Comparison of ENCODE assay signal across 11 cellular contexts in the genomic region with DNA sequence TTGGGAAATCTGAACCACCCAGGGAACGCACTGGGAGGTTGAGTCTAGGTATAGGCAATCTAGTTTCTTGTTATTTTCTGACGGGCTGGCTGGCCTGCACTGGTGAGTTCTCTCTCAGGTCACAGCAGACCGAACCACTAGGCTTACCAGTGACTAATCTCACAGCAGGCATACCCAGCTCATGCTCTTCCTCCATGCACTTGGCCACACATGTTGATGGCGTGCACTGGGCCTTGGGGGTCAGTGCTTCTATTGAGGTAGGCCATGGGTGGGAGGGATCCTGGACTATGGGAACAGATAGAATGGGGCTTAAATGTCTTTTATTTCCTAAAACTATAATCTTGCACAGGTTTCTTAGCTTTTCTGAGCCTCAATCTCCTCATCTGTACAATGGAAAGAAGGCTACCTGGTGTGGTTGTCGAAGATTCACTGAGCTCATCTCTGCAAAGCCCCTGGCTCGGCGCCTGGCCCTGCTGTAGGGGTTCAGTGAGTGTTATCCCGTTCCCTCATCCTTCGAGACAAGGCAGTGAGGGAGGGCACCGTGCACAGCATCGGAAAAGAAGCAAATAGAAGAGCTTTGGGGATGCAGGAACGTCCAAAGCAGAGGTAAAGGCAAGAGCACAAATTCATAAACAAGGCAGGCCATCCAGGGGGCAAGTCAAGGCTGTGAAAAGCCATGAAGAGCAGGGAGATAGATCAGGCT. TPM values are rescaled to one million over a fixed set of nuclear protein-coding genes. Genes with fewer than 3 reads are reported as not detected.
DNase-seq lines count a peak whose midpoint lies in the region; ATAC-seq and TF ChIP-seq lines count a peak whose summit lies in the region.
"Had no signal": no experiment of that assay in that cellular context is flagged by ENCODE, and none has a peak within 500 bp of the region (broad histone marks: within the 10 kb centered on the region; RNA-seq: fewer than 3 reads in every experiment).

No MANE protein-coding gene starts in this region.

- 0 out of 3 replicates have a peak, but pooled peaks have one; percentile 32 for ATAC-seq in DND-41 (ENCODE audit: insufficient read depth, low read depth)
- no peak for ATAC-seq in central memory CD8-positive, alpha-beta T cell (replicated peaks; ENCODE audit: extremely low read depth, poor library complexity, severe bottlenecking)
- no peak for ATAC-seq in HG02885 (IDR thresholded peaks at IDR 0.05; ENCODE audit: poor library complexity, unreplicated experiment)

- no peaks in the 10 kb centered on the region for H3K9me2 ChIP-seq in neural cell (ENCODE audit: insufficient read depth, low read length)

- H3K4me2 ChIP-seq in DND-41 (ENCODE audit: insufficient read depth, low read length), result no peak overlapping the region
- no peak overlapping the region for H3K4me2 ChIP-seq in neural cell (ENCODE audit: low read length)

- no peak overlapping the region for H3K27ac ChIP-seq in DND-41 (ENCODE audit: low read length)
- H3K27ac ChIP-seq in neural cell (ENCODE audit: low read length), result peak overlapping the region; percentile 19
- H3K27ac ChIP-seq: testis had no signal

- H3K36me3 ChIP-seq in DND-41 (ENCODE audit: insufficient read depth, low read length) (0 out of 2 replicates have a peak, but pooled peaks cover 3% of the 10 kb centered on the region), MG63 (no peaks in the 10 kb centered on the region), neural cell (ENCODE audit: insufficient read depth, low read length) (no peaks in the 10 kb centered on the region)

- TF ChIP-seq CTCF in DND-41 (IDR thresholded peaks at IDR 0.05; ENCODE audit: borderline replicate concordance, extremely low read depth, low read length, poor library complexity, severe bottlenecking), result no peak
- TF ChIP-seq CTCF in neural cell (IDR thresholded peaks at IDR 0.05; ENCODE audit: poor library complexity, severe bottlenecking), result no peak

- H3K36me3 Mint-ChIP-seq in central memory CD8-positive, alpha-beta T cell (ENCODE audit: insufficient read depth), result peaks cover 36% of the 10 kb centered on the region

- H3K79me2 ChIP-seq in DND-41 (ENCODE audit: insufficient read depth, low read length) (no peaks in the 10 kb centered on the region), neural cell (replicated peaks; ENCODE audit: insufficient read depth, low read length) (no peaks in the 10 kb centered on the region)

- no peaks in the 10 kb centered on the region for H3F3A ChIP-seq in neural cell (ENCODE audit: insufficient read depth, low read length, poor library complexity, severe bottlenecking)

- H3K4me3 Mint-ChIP-seq in central memory CD8-positive, alpha-beta T cell, result no peak overlapping the region

- H3K9me3 Mint-ChIP-seq in central memory CD8-positive, alpha-beta T cell, result no peaks in the 10 kb centered on the region

- H3K27ac Mint-ChIP-seq in central memory CD8-positive, alpha-beta T cell (ENCODE audit: low read depth), result peak overlapping the region; percentile 85

- H2AFZ ChIP-seq in DND-41 (ENCODE audit: low read depth, low read length), result no peak overlapping the region
- H2AFZ ChIP-seq in neural cell (ENCODE audit: low read depth, low read length), result no peak overlapping the region

- peaks cover 16% of the 10 kb centered on the region for H3K4me1 Mint-ChIP-seq in central memory CD8-positive, alpha-beta T cell

- no peak overlapping the region for H3K4me3 ChIP-seq in DND-41 (ENCODE audit: low read depth in 1 of 2, low read length in 2 of 2)
- H3K4me3 ChIP-seq in MG63, result no peak overlapping the region
- H3K4me3 ChIP-seq in neural cell (ENCODE audit: low read length), result no peak overlapping the region
- H3K4me3 ChIP-seq: testis had no signal

- no peaks in the 10 kb centered on the region for H3K27me3 Mint-ChIP-seq in central memory CD8-positive, alpha-beta T cell

- H3K9ac ChIP-seq in DND-41 (ENCODE audit: low read depth, low read length) (no peak overlapping the region), neural cell (ENCODE audit: low read length) (no peak overlapping the region)

- no peak for TF ChIP-seq RAD21 in neural cell (conservative IDR thresholded peaks at IDR 0.05)

- no peaks in the 10 kb centered on the region for H4K20me1 ChIP-seq in DND-41 (ENCODE audit: insufficient read depth, low read length)
- H4K20me1 ChIP-seq in neural cell (ENCODE audit: insufficient read depth), result no peaks in the 10 kb centered on the region

- no peak for TF ChIP-seq EP300 in neural cell (conservative IDR thresholded peaks at IDR 0.05; ENCODE audit: poor library complexity, severe bottlenecking)

- H3K27me3 ChIP-seq in DND-41 (ENCODE audit: insufficient read depth, low read length, poor library complexity), result no peaks in the 10 kb centered on the region
- H3K27me3 ChIP-seq in MG63, result no peaks in the 10 kb centered on the region
- H3K27me3 ChIP-seq in neural cell (ENCODE audit: insufficient read depth, low read depth, low read length), result no peaks in the 10 kb centered on the region
- H3K27me3 ChIP-seq: testis had no signal

- H3K4me1 ChIP-seq in DND-41 (ENCODE audit: insufficient read depth, low read length), result no peaks in the 10 kb centered on the region

- H3K9me3 ChIP-seq in DND-41 (ENCODE audit: insufficient read depth, low read length, severe bottlenecking), result no peaks in the 10 kb centered on the region
- no peaks in the 10 kb centered on the region for H3K9me3 ChIP-seq in MG63
- no peaks in the 10 kb centered on the region for H3K9me3 ChIP-seq in neural cell (ENCODE audit: low read length)
- H3K9me3 ChIP-seq: testis had no signal

- DNase-seq in DND-41 (no peak), MG63 (peak; percentile 36), epidermal melanocyte (ENCODE audit: insufficient read length, low spot score) (no peak), NCI-H2227 treated with DMSO at 0.1 percent for 48 hours (lab: John Stamatoyannopoulos, UW) (no peak), SK-N-DZ (ENCODE audit: low spot score) (no peak)
- no peak for DNase-seq in central memory CD8-positive, alpha-beta T cell (ENCODE audit: low spot score in 2 of 2)
- DNase-seq: Calu3, NCI-H524, testis had no signal

TF ChIP-seq in neural cell, 6 proteins besides CTCF, POLR2A, EP300 and RAD21:
- no peak for TF ChIP-seq MXI1 (conservative IDR thresholded peaks at IDR 0.05; ENCODE audit: poor library complexity, severe bottlenecking)
- no peak for TF ChIP-seq POLR2AphosphoS5 (IDR thresholded peaks at IDR 0.05)
- TF ChIP-seq, protein P1, sequence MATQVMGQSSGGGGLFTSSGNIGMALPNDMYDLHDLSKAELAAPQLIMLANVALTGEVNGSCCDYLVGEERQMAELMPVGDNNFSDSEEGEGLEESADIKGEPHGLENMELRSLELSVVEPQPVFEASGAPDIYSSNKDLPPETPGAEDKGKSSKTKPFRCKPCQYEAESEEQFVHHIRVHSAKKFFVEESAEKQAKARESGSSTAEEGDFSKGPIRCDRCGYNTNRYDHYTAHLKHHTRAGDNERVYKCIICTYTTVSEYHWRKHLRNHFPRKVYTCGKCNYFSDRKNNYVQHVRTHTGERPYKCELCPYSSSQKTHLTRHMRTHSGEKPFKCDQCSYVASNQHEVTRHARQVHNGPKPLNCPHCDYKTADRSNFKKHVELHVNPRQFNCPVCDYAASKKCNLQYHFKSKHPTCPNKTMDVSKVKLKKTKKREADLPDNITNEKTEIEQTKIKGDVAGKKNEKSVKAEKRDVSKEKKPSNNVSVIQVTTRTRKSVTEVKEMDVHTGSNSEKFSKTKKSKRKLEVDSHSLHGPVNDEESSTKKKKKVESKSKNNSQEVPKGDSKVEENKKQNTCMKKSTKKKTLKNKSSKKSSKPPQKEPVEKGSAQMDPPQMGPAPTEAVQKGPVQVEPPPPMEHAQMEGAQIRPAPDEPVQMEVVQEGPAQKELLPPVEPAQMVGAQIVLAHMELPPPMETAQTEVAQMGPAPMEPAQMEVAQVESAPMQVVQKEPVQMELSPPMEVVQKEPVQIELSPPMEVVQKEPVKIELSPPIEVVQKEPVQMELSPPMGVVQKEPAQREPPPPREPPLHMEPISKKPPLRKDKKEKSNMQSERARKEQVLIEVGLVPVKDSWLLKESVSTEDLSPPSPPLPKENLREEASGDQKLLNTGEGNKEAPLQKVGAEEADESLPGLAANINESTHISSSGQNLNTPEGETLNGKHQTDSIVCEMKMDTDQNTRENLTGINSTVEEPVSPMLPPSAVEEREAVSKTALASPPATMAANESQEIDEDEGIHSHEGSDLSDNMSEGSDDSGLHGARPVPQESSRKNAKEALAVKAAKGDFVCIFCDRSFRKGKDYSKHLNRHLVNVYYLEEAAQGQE (IDR thresholded peaks at IDR 0.05; ENCODE audit: borderline replicate concordance), result no peak
- no peak for TF ChIP-seq TAF1 (IDR thresholded peaks at IDR 0.05; ENCODE audit: low read depth)
- TF ChIP-seq EZH2 (IDR thresholded peaks at IDR 0.05; ENCODE audit: borderline replicate concordance, insufficient read depth, low read length, poor library complexity, severe bottlenecking), result no peak
- no peak for TF ChIP-seq SMC3 (conservative IDR thresholded peaks at IDR 0.05; ENCODE audit: poor library complexity)

RNA-seq across cellular contexts. Expression of a gene that starts 41.3 kb away (rescaled TPM):
- total RNA-seq in MG63 (2014; rRNA removed; shearing (Covaris generic); ENCODE audit: low replicate concordance), result 24.4 and 33.2 TPM in 2 replicates
- polyA plus RNA-seq in neural cell, result 67.6 and 100 TPM in 2 replicates
- 57.5 and 61.7 TPM in 2 replicates for polyA minus RNA-seq in neural cell
- polyA plus RNA-seq in SK-N-DZ (2014; cell fraction: cytosol; rRNA removed), result 23.2 and 31.9 TPM in 2 replicates
- 64.0 and 90.2 TPM in 2 replicates for polyA plus RNA-seq in SK-N-DZ (2014; cell fraction: nucleus; rRNA removed)
